Comparison of ENCODE assay signal across 20 cellular contexts in the genomic region with DNA sequence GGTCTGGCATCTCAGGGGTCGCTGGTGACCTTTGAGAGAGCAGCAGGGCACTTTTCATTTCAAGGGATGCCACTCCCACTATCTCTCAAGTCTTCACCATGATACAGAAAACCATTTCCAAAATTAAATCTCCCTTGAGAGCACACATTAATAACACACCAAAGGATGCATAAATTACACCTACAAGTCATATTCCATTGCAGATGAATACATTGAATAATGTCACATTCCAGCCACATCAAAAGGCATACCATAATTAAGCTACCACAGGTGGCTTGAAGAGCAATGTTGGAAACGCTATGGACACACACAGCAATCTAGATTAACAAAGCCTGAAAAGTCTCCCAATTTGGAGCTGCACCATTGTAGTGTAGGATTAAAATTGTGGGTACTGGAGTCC.
DNase-seq lines count a peak whose midpoint lies in the region; ATAC-seq and TF ChIP-seq lines count a peak whose summit lies in the region.
"Had no signal": no experiment of that assay in that cellular context is flagged by ENCODE, and none has a peak within 500 bp of the region (broad histone marks: within the 10 kb centered on the region; RNA-seq: fewer than 3 reads in every experiment).

No MANE protein-coding gene starts in this region.

- no peaks in the 10 kb centered on the region for H3K36me3 Mint-ChIP-seq in stimulated activated naive CD8-positive, alpha-beta T cell treated with anti-CD3 and anti-CD28 coated beads, Interleukin-15, Interleukin-2, amounts not matched to agents 100 ng/mL and 50 ng/mL, for 24 hours (ENCODE audit: low read depth)
- H3K36me3 Mint-ChIP-seq in endothelial cell (ENCODE audit: low read depth, unreplicated experiment), result peaks cover 3% of the 10 kb centered on the region

- no peak for TF ChIP-seq EP300 in neural cell (conservative IDR thresholded peaks at IDR 0.05; ENCODE audit: poor library complexity, severe bottlenecking)

- DNase-seq in NCI-H2171 treated with DMSO at 0.1 percent for 48 hours (lab: John Stamatoyannopoulos, UW), result peak; percentile 44
- DNase-seq in NCI-H2171 (lab: John Stamatoyannopoulos, UW), result no peak
- peak; percentile 4 for DNase-seq in M059J (ENCODE audit: low read depth)
- DNase-seq in RWPE1 (ENCODE audit: low spot score), result no peak
- no peak for DNase-seq in endothelial cell (ENCODE audit: low spot score)
- DNase-seq: AML-193; CD4-positive, alpha-beta T cell; DMS153; DMS79; GDM1; GOT3; H7 had no signal

- H3K9ac ChIP-seq in neural cell (ENCODE audit: low read length), result no peak overlapping the region

- no peaks in the 10 kb centered on the region for H4K20me1 ChIP-seq in neural cell (ENCODE audit: insufficient read depth)

- H3F3A ChIP-seq in neural cell (ENCODE audit: insufficient read depth, low read length, poor library complexity, severe bottlenecking), result no peaks in the 10 kb centered on the region

- no peaks in the 10 kb centered on the region for H3K36me3 ChIP-seq in neural cell (ENCODE audit: insufficient read depth, low read length)

- POLR2A ChIA-PET in RWPE1 (lab: Yijun Ruan, JAX; ENCODE audit: low non-redundant PET), result no interaction called here

- no peaks in the 10 kb centered on the region for H3K27me3 ChIP-seq in neural cell (ENCODE audit: insufficient read depth, low read depth, low read length)

- no peaks in the 10 kb centered on the region for H3K9me3 ChIP-seq in neural cell (ENCODE audit: low read length)
- H3K9me3 ChIP-seq: A549 had no signal

- no peaks in the 10 kb centered on the region for H3K79me2 ChIP-seq in neural cell (replicated peaks; ENCODE audit: insufficient read depth, low read length)

- no peak for TF ChIP-seq CTCF in neural cell (IDR thresholded peaks at IDR 0.05; ENCODE audit: poor library complexity, severe bottlenecking)
- no peak for TF ChIP-seq CTCF in RWPE1 (conservative IDR thresholded peaks at IDR 0.05; ENCODE audit: low read depth)
- no peak for TF ChIP-seq CTCF in endothelial cell (IDR thresholded peaks at IDR 0.05; ENCODE audit: unreplicated experiment)

- TF ChIP-seq RAD21 in neural cell (conservative IDR thresholded peaks at IDR 0.05), result no peak

- H3K4me2 ChIP-seq in neural cell (ENCODE audit: low read length), result no peak overlapping the region
- H3K4me2 ChIP-seq: A549 had no signal

- H3K4me3 Mint-ChIP-seq in stimulated activated naive CD8-positive, alpha-beta T cell treated with anti-CD3 and anti-CD28 coated beads, Interleukin-15, Interleukin-2, amounts not matched to agents 100 ng/mL and 50 ng/mL, for 24 hours, result no peak overlapping the region
- no peak overlapping the region for H3K4me3 Mint-ChIP-seq in endothelial cell (ENCODE audit: unreplicated experiment)
- H3K4me3 Mint-ChIP-seq: CD4-positive, alpha-beta T cell had no signal

- peaks cover 23% of the 10 kb centered on the region for H3K4me1 Mint-ChIP-seq in stimulated activated naive CD8-positive, alpha-beta T cell treated with anti-CD3 and anti-CD28 coated beads, Interleukin-15, Interleukin-2, amounts not matched to agents 100 ng/mL and 50 ng/mL, for 24 hours (ENCODE audit: low read depth)
- H3K4me1 Mint-ChIP-seq in endothelial cell (ENCODE audit: unreplicated experiment), result peaks cover 5% of the 10 kb centered on the region

- H3K9me3 Mint-ChIP-seq in stimulated activated naive CD8-positive, alpha-beta T cell treated with anti-CD3 and anti-CD28 coated beads, Interleukin-15, Interleukin-2, amounts not matched to agents 100 ng/mL and 50 ng/mL, for 24 hours, result peaks cover 6% of the 10 kb centered on the region
- no peaks in the 10 kb centered on the region for H3K9me3 Mint-ChIP-seq in endothelial cell (ENCODE audit: unreplicated experiment)
- H3K9me3 Mint-ChIP-seq: CD4-positive, alpha-beta T cell had no signal

- no peak for ATAC-seq in esophagus mucosa
- ATAC-seq: A549, HCT116 had no signal

- no peak overlapping the region for H2AFZ ChIP-seq in neural cell (ENCODE audit: low read depth, low read length)

- H3K27ac Mint-ChIP-seq in stimulated activated naive CD8-positive, alpha-beta T cell treated with anti-CD3 and anti-CD28 coated beads, Interleukin-15, Interleukin-2, amounts not matched to agents 100 ng/mL and 50 ng/mL, for 24 hours, result peak overlapping the region; percentile 59
- H3K27ac Mint-ChIP-seq in endothelial cell (ENCODE audit: unreplicated experiment), result no peak overlapping the region
- H3K27ac Mint-ChIP-seq: CD4-positive, alpha-beta T cell had no signal

- CTCF ChIA-PET in RWPE1 (lab: Yijun Ruan, JAX), result interaction anchor here (0.6 kb wide), 1 partner anchor 714 kb away, joined by 4 read pairs; no protein-coding TSS in a partner anchor

- H3K27me3 Mint-ChIP-seq in stimulated activated naive CD8-positive, alpha-beta T cell treated with anti-CD3 and anti-CD28 coated beads, Interleukin-15, Interleukin-2, amounts not matched to agents 100 ng/mL and 50 ng/mL, for 24 hours, result peaks cover 28% of the 10 kb centered on the region
- no peaks in the 10 kb centered on the region for H3K27me3 Mint-ChIP-seq in endothelial cell (ENCODE audit: unreplicated experiment)

- peak overlapping the region; percentile 52 for H3K27ac ChIP-seq in neural cell (ENCODE audit: low read length)
- no peak overlapping the region for H3K27ac ChIP-seq in RWPE1
- H3K27ac ChIP-seq: 22Rv1, A549, C4-2B, HL-60 had no signal

- peak overlapping the region; percentile 22 for H3K4me3 ChIP-seq in neural cell (ENCODE audit: low read length)
- H3K4me3 ChIP-seq: A549 had no signal

- no peaks in the 10 kb centered on the region for H3K9me2 ChIP-seq in neural cell (ENCODE audit: insufficient read depth, low read length)

TF ChIP-seq in neural cell, 6 proteins besides CTCF, POLR2A, EP300 and RAD21:
- TF ChIP-seq POLR2AphosphoS5 (IDR thresholded peaks at IDR 0.05) (no peak), TAF1 (IDR thresholded peaks at IDR 0.05; ENCODE audit: low read depth) (no peak)
- TF ChIP-seq, protein P1, sequence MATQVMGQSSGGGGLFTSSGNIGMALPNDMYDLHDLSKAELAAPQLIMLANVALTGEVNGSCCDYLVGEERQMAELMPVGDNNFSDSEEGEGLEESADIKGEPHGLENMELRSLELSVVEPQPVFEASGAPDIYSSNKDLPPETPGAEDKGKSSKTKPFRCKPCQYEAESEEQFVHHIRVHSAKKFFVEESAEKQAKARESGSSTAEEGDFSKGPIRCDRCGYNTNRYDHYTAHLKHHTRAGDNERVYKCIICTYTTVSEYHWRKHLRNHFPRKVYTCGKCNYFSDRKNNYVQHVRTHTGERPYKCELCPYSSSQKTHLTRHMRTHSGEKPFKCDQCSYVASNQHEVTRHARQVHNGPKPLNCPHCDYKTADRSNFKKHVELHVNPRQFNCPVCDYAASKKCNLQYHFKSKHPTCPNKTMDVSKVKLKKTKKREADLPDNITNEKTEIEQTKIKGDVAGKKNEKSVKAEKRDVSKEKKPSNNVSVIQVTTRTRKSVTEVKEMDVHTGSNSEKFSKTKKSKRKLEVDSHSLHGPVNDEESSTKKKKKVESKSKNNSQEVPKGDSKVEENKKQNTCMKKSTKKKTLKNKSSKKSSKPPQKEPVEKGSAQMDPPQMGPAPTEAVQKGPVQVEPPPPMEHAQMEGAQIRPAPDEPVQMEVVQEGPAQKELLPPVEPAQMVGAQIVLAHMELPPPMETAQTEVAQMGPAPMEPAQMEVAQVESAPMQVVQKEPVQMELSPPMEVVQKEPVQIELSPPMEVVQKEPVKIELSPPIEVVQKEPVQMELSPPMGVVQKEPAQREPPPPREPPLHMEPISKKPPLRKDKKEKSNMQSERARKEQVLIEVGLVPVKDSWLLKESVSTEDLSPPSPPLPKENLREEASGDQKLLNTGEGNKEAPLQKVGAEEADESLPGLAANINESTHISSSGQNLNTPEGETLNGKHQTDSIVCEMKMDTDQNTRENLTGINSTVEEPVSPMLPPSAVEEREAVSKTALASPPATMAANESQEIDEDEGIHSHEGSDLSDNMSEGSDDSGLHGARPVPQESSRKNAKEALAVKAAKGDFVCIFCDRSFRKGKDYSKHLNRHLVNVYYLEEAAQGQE (IDR thresholded peaks at IDR 0.05; ENCODE audit: borderline replicate concordance), result no peak

Comparison
In these comparisons a context has a peak if more than half of its experiments do, and no peak if none do; other contexts are left out.
1. DNase-seq: peak in NCI-H2171 treated with DMSO at 0.1 percent for 48 hours (single experiment) and M059J (single experiment); none in NCI-H2171 (single experiment), RWPE1 (single experiment) and endothelial cell (single experiment).